In genomic region chr5:2738156-2738699, GRCh38 we compare ENCODE assay signal across 15 cellular contexts. TPM values are rescaled to one million over a fixed set of nuclear protein-coding genes. Genes with fewer than 3 reads are reported as not detected.
DNase-seq lines count a peak whose midpoint lies in the region; ATAC-seq and TF ChIP-seq lines count a peak whose summit lies in the region.
"Had no signal": no experiment of that assay in that cellular context is flagged by ENCODE, and none has a peak within 500 bp of the region (broad histone marks: within the 10 kb centered on the region; RNA-seq: fewer than 3 reads in every experiment).

No MANE protein-coding gene starts in this region.

- H3K9me3 ChIP-seq in left lung = no peaks in the 10 kb centered on the region

- DNase-seq in NCI-H748 (lab: John Stamatoyannopoulos, UW; ENCODE audit: unreplicated experiment) (peak; percentile 50), NCI-H748 treated with DMSO at 0.1 percent for 48 hours (lab: John Stamatoyannopoulos, UW) (no peak), NCI-H774 (lab: John Stamatoyannopoulos, UW) (peak; percentile 80), left lung (no peak)
- DNase-seq in stimulated activated naive CD4-positive, alpha-beta T cell (lab: John Stamatoyannopoulos, UW) = no peak
- DNase-seq: Karpas-422, NCI-H1930, NCI-H226, NCI-H526, PC-9 had no signal

- H3K4me3 ChIP-seq in left lung = no peak overlapping the region
- H3K4me3 ChIP-seq: PC-9 had no signal

- no peaks in the 10 kb centered on the region for H3K36me3 ChIP-seq in left lung

- peaks cover 51 to 80% of the 10 kb centered on the region in 2 donors for H3K27me3 ChIP-seq in left lung

- no peak for TF ChIP-seq CTCF in left lung (IDR thresholded peaks at IDR 0.05)

- ATAC-seq in left lung = peak; percentile 70
- no peak for ATAC-seq in HG03039 (IDR thresholded peaks at IDR 0.05; ENCODE audit: unreplicated experiment)
- no peak for ATAC-seq in HG03521 (IDR thresholded peaks at IDR 0.05; ENCODE audit: unreplicated experiment)
- no peak for ATAC-seq in GM18868 (IDR thresholded peaks at IDR 0.05; ENCODE audit: unreplicated experiment)

- intact Hi-C loops in left lung (cut with DNase I) = no loop called here

- peaks cover 0 to 10% of the 10 kb centered on the region in 2 donors for H3K4me1 ChIP-seq in left lung

- H3K27ac ChIP-seq in left lung = peak overlapping the region in 1 of 2 donors; percentile 83
- H3K27ac ChIP-seq: 22Rv1, PC-9 had no signal

RNA-seq across cellular contexts. Expression of gene IRX2, which starts 13.2 kb away (rescaled TPM):
- total RNA-seq in left lung = 10 to 100 TPM; 32.4 to 60.6 TPM
- total RNA-seq: G401, PC-9 had no signal

Comparison
In these comparisons a context has a peak if more than half of its experiments do, and no peak if none do; other contexts are left out.
1. DNase-seq: peak in NCI-H748 (single experiment) and NCI-H774 (single experiment); none in NCI-H748 treated with DMSO at 0.1 percent for 48 hours (single experiment), left lung (0 of 2) and stimulated activated naive CD4-positive, alpha-beta T cell (0 of 6).